Comparison of ENCODE assay signal across 28 cellular contexts in genomic region chr6:36054415-36054814, GRCh38. TPM values are rescaled to one million over a fixed set of nuclear protein-coding genes. Genes with fewer than 3 reads are reported as not detected.
A peak's percentile ranks its signal among the peaks of the same experiment; 100 is the strongest.
DNase-seq lines count a peak whose midpoint lies in the region; ATAC-seq and TF ChIP-seq lines count a peak whose summit lies in the region.
"Had no signal": no experiment of that assay in that cellular context is flagged by ENCODE, and none has a peak within 500 bp of the region (broad histone marks: within the 10 kb centered on the region; RNA-seq: fewer than 3 reads in every experiment).

No MANE protein-coding gene starts in this region.

- no peaks in the 10 kb centered on the region for H3K36me3 ChIP-seq in cardiac muscle cell
- H3K36me3 ChIP-seq in upper lobe of right lung, result peaks cover 17% of the 10 kb centered on the region
- peaks cover 0 to 6% of the 10 kb centered on the region in 2 donors for H3K36me3 ChIP-seq in adrenal gland (replicated peaks in 1 of 2)

- H3K4me3 ChIP-seq in cardiac muscle cell (no peak overlapping the region), upper lobe of right lung (no peak overlapping the region), adrenal gland (no peak overlapping the region)

- DNase-seq in cardiac muscle cell (ENCODE audit: low read depth in 1 of 2, low spot score in 1 of 2), result no peak
- DNase-seq in Right ventricle myocardium inferior (ENCODE audit: missing footprints), result no peak
- DNase-seq in fibroblast of peridontal ligament (ENCODE audit: extremely low read depth), result peak; percentile 28
- DNase-seq in omental fat pad (ENCODE audit: low spot score), result no peak
- no peak for DNase-seq in HUDEP-2 (lab: John Stamatoyannopoulos, UW; ENCODE audit: unreplicated experiment in 76 of 76)
- no peak for DNase-seq in upper lobe of right lung
- no peak for DNase-seq in adrenal gland
- no peak for DNase-seq in NCI-H526 treated with DMSO at 0.1 percent for 48 hours (lab: John Stamatoyannopoulos, UW)
- DNase-seq: 8988T; ACHN; BE2C; CD8-positive, alpha-beta memory T cell; DMS79 treated with DMSO at 0.1 percent for 48 hours; GF-D8; Kasumi-1; NCI-H1092 treated with DMSO at 0.1 percent for 48 hours; NCI-H1436; NCI-H187; NCI-H2081 treated with DMSO at 0.1 percent for 48 hours; NCI-H345; NCI-H748 treated with DMSO at 0.1 percent for 48 hours; NK-92 treated with Interleukin-12 subunit alpha and Interleukin-12 subunit beta, amount 100 ng/mL, for 24 hours; SHP77 treated with DMSO at 0.1 percent for 48 hours had no signal

- H3K27ac ChIP-seq in cardiac muscle cell (peak overlapping the region; percentile 73), upper lobe of right lung (no peak overlapping the region), adrenal gland (no peak overlapping the region)
- H3K27ac ChIP-seq: HL-60, RWPE1 had no signal

- no peak for TF ChIP-seq POLR2A in adrenal gland (IDR thresholded peaks at IDR 0.05)

- H3K4me1 ChIP-seq in cardiac muscle cell (ENCODE audit: low read depth), result peaks cover 39% of the 10 kb centered on the region
- H3K4me1 ChIP-seq in upper lobe of right lung, result peaks cover 23% of the 10 kb centered on the region
- H3K4me1 ChIP-seq in adrenal gland (replicated peaks in 1 of 2), result peaks cover 0 to 42% of the 10 kb centered on the region in 2 donors

- intact Hi-C loops in Right ventricle myocardium inferior (cut with DNase I) (no loop called here), upper lobe of right lung (cut with DNase I) (no loop called here), adrenal gland (cut with DNase I) (no loop called here)

- WGBS in adrenal gland, 4 donors, result 89 to 92% (median 90%) methylated on average over 2 of the region's 2 CpGs

- TF ChIP-seq CTCF in cardiac muscle cell (IDR thresholded peaks at IDR 0.05; ENCODE audit: low read depth, low read length) (no peak), omental fat pad (IDR thresholded peaks at IDR 0.05) (no peak), upper lobe of right lung (IDR thresholded peaks at IDR 0.05) (no peak), adrenal gland (IDR thresholded peaks at IDR 0.05) (no peak)

- ATAC-seq in Right ventricle myocardium inferior (no peak), omental fat pad (ENCODE audit: low FRiP score) (peak; percentile 53), upper lobe of right lung (no peak)
- ATAC-seq: HCT116 had no signal

- H3K9me3 ChIP-seq in cardiac muscle cell (ENCODE audit: low read depth) (no peaks in the 10 kb centered on the region), upper lobe of right lung (no peaks in the 10 kb centered on the region), adrenal gland (replicated peaks in 1 of 3) (no peaks in the 10 kb centered on the region)
- H3K9me3 ChIP-seq: BE2C had no signal

- H3K27me3 ChIP-seq in cardiac muscle cell, result no peaks in the 10 kb centered on the region
- H3K27me3 ChIP-seq in upper lobe of right lung, result no peaks in the 10 kb centered on the region
- H3K27me3 ChIP-seq in adrenal gland, result no peaks in the 10 kb centered on the region
- H3K27me3 ChIP-seq: BE2C had no signal

RNA-seq across cellular contexts. Expression of gene MAPK14, which starts 26.8 kb away (rescaled TPM):
- total RNA-seq in cardiac muscle cell (62.2 and 96.2 TPM in 2 replicates), Right ventricle myocardium inferior (27.1 TPM), omental fat pad (100 to 1,000 TPM in 3 of 4 donors, 10 to 100 TPM in 1; 91.9 to 133 (median 117) TPM), upper lobe of right lung (60.6 TPM), adrenal gland (100 to 1,000 TPM in 1 of 8 donors, 10 to 100 TPM in 7; 39.0 to 119 (median 61.6) TPM)
- polyA plus RNA-seq in cardiac muscle cell (41.6 and 61.6 TPM in 2 replicates), adrenal gland (10 to 100 TPM; 11.3 to 45.0 (median 16.4) TPM)

RNA-seq across cellular contexts. Expression of gene SLC26A8, which starts 30.0 kb away (rescaled TPM):
- total RNA-seq in cardiac muscle cell (not detected in 2 replicates), Right ventricle myocardium inferior (not detected), omental fat pad (1 to 10 TPM in 1 of 4 donors, under 1 TPM in 3; 0.12 to 3.3 (median 0.54) TPM), upper lobe of right lung (0.52 TPM), adrenal gland (under 1 TPM in 3 of 8 donors, not detected in 5; 0.10 to 0.54 (median 0.11) TPM)
- polyA plus RNA-seq in cardiac muscle cell (0.37 TPM in 1 of 2 replicates, not detected in the other), adrenal gland (under 1 TPM; 0.09 to 0.20 (median 0.16) TPM)
- total RNA-seq: CD8-positive, alpha-beta memory T cell; H4; M059J had no signal
- polyA plus RNA-seq: CD8-positive, alpha-beta memory T cell had no signal
